34 cellular contexts compared by ENCODE assay signal in the genomic region with DNA sequence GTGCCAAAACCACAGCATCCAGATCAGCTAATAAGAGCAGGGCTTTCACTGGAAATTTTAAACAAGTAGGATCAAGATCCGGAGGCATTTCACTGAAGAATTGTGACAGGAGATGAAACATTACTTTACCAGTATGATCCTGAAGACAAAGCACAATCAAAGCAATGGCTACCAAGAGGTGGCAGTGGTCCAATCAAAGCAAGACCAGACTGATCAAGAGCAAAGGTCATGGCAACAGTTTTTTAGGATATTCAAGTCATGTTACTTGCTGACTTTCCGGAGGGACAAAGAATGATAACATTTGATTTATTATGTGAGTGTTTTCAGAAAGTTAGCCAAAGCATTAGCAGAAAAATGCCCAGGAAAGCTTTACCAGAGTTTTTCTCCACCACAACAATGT.
"Had no signal": no experiment of that assay in that cellular context is flagged by ENCODE, and none has a peak within 500 bp of the region (broad histone marks: within the 10 kb centered on the region; RNA-seq: fewer than 3 reads in every experiment).

No MANE protein-coding gene starts in this region.

- H3K27me3 Mint-ChIP-seq: activated naive CD8-positive, alpha-beta T cell had no signal

- H3K4me3 Mint-ChIP-seq: activated CD4-positive, alpha-beta T cell treated with anti-CD3 and anti-CD28 coated beads, Interleukin-2, amount 10 ng/mL, durations not matched to agents 24 days and 14 days; activated CD8-positive, alpha-beta T cell treated with anti-CD3 and anti-CD28 coated beads for 36 hours; activated naive CD8-positive, alpha-beta T cell; activated naive CD8-positive, alpha-beta T cell treated with anti-CD3 and anti-CD28 coated beads, Interleukin-2, amount 50 U/mL, for 24 hours; activated T-cell treated with anti-CD3 and anti-CD28 coated beads, Interleukin-2, amount 50 U/mL, for 72 hours; T-helper 1 cell treated with Interleukin-12 subunit alpha and Interleukin-12 subunit beta and Interleukin-4 antibody, amounts not matched to agents 30 μg/mL and 1 μg/mL, for 36 hours; T-helper 2 cell treated with Interferon-gamma antibody and Interleukin-4, amounts not matched to agents 5 μg/mL and 100 μg/mL, for 36 hours had no signal

- H3K9me3 ChIP-seq: body of pancreas had no signal

- H3K36me3 Mint-ChIP-seq: activated naive CD8-positive, alpha-beta T cell had no signal

- H3K4me3 ChIP-seq: body of pancreas, SK-N-MC had no signal

- FAIRE-seq: astrocyte, bronchial epithelial cell, TTC549 had no signal

- H3K27me3 ChIP-seq: body of pancreas had no signal

- ATAC-seq: activated CD8-positive, alpha-beta T cell treated with anti-CD3 and anti-CD28 coated beads for 36 hours; activated naive CD8-positive, alpha-beta T cell treated with anti-CD3 and anti-CD28 coated beads, Interleukin-2, amount 50 U/mL, for 24 hours; activated T-cell treated with anti-CD3 and anti-CD28 coated beads, Interleukin-2, amount 50 U/mL, for 72 hours; body of pancreas had no signal

- H3K9me3 Mint-ChIP-seq: activated CD4-positive, alpha-beta T cell treated with anti-CD3 and anti-CD28 coated beads, Interleukin-2, amount 10 ng/mL, durations not matched to agents 24 days and 14 days; activated CD8-positive, alpha-beta T cell treated with anti-CD3 and anti-CD28 coated beads for 36 hours; activated naive CD8-positive, alpha-beta T cell treated with anti-CD3 and anti-CD28 coated beads, Interleukin-2, amount 50 U/mL, for 24 hours; activated T-cell treated with anti-CD3 and anti-CD28 coated beads, Interleukin-2, amount 50 U/mL, for 72 hours; activated T-helper 2 cell treated with anti-CD3 and anti-CD28 coated beads, Interferon-gamma antibody, Interleukin-2, Interleukin-4, amounts not matched to agents 10 μg/mL and 5 μg/mL and 100 μg/mL, durations not matched to agents 14 hours and 24 hours and 36 hours; T-helper 1 cell treated with Interleukin-12 subunit alpha and Interleukin-12 subunit beta and Interleukin-4 antibody, amounts not matched to agents 30 μg/mL and 1 μg/mL, for 36 hours; T-helper 2 cell treated with Interferon-gamma antibody and Interleukin-4, amounts not matched to agents 5 μg/mL and 100 μg/mL, for 36 hours had no signal

- H3K27ac Mint-ChIP-seq: activated CD4-positive, alpha-beta T cell treated with anti-CD3 and anti-CD28 coated beads, Interleukin-2, amount 10 ng/mL, durations not matched to agents 24 days and 14 days; activated CD8-positive, alpha-beta T cell treated with anti-CD3 and anti-CD28 coated beads for 36 hours; activated naive CD8-positive, alpha-beta T cell; activated naive CD8-positive, alpha-beta T cell treated with anti-CD3 and anti-CD28 coated beads, Interleukin-2, amount 50 U/mL, for 24 hours; activated T-cell treated with anti-CD3 and anti-CD28 coated beads, Interleukin-2, amount 50 U/mL, for 72 hours; activated T-helper 2 cell treated with anti-CD3 and anti-CD28 coated beads, Interferon-gamma antibody, Interleukin-2, Interleukin-4, amounts not matched to agents 10 μg/mL and 5 μg/mL and 100 μg/mL, durations not matched to agents 14 hours and 24 hours and 36 hours; T-helper 1 cell treated with Interleukin-12 subunit alpha and Interleukin-12 subunit beta and Interleukin-4 antibody, amounts not matched to agents 30 μg/mL and 1 μg/mL, for 36 hours; T-helper 2 cell treated with Interferon-gamma antibody and Interleukin-4, amounts not matched to agents 5 μg/mL and 100 μg/mL, for 36 hours had no signal

- H3K27ac ChIP-seq: body of pancreas, SK-N-MC had no signal

- DNase-seq: activated CD4-positive, alpha-beta T cell treated with anti-CD3 and anti-CD28 coated beads, Interleukin-2, amount 10 ng/mL, durations not matched to agents 24 days and 14 days; activated CD4-positive, alpha-beta T cell treated with anti-CD3 and anti-CD28 coated beads, Interleukin-2, amount 50 U/mL, for 4 hours; activated CD8-positive, alpha-beta T cell treated with anti-CD3 and anti-CD28 coated beads for 36 hours; activated gamma-delta T cell; activated naive CD4-positive, alpha-beta T cell treated with Interleukin-2 at 50 U/mL for 16 hours; activated naive CD8-positive, alpha-beta T cell treated with anti-CD3 and anti-CD28 coated beads, Interleukin-2, amount 50 U/mL, for 24 hours; activated T-cell treated with anti-CD3 and anti-CD28 coated beads, Interleukin-2, amount 50 U/mL, for 1 hour; activated T-cell treated with anti-CD3 and anti-CD28 coated beads, Interleukin-2, amount 50 U/mL, for 72 hours; amniotic stem cell; caudate nucleus; cerebellar nuclear complex; Kasumi-1; KG1; MM.1S; MV-4-11; NCI-H1092; NCI-H1436 treated with DMSO at 0.1 percent for 48 hours; NCI-H1694 treated with DMSO at 0.1 percent for 48 hours; NCI-H2029; NCI-H2171; NCI-H510A; NCI-H526; NCI-H748 treated with DMSO at 0.1 percent for 48 hours; OCI-M1; Right ventricle myocardium superior had no signal

- H3K4me1 Mint-ChIP-seq: activated CD4-positive, alpha-beta T cell treated with anti-CD3 and anti-CD28 coated beads, Interleukin-2, amount 10 ng/mL, durations not matched to agents 24 days and 14 days had no signal
